8 cellular contexts compared by ENCODE assay signal in the genomic region with DNA sequence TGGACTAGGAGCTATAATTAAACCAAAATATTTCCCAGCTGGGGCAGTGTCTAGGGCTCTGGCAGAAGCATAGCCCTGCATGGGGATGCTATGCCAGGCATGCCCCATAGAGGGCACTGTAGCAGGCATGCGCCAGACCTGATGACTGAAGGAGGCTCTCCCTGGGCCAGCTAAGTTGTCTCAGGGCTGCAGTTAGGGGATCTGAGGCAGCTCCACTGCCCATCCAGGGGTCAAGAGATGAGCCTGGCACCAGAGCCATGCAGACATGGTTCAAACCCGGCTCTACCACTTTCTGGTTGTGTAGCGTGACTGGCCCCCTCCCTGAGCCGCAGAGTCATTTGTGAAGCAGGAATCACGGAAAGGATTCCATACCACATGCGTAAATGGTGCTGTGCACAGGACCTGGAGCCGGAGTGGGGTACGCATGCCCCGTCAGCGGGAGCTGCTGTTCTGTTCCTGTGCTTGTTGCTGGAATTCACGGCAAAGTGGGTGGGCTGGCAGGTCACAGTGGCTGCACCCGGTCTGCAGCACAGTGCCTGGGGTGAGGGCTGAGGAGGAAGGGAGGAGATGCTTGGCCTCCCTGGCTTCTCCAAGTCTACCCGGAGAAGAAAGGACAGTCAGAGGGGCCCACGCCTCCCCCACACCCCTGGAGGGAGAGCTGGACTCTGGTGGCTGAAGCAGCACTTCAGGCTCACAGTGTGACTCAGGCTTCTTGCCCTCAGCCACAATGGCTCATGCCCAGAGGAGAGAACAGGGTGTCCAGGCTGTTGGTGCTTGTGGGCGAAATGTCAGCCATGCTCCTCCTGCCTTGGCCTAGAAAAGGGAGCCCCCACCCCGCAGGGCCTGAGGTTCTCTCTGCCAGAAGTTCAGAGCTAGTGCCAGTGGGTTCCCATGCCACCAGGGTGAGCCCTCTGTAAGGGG. TPM values are rescaled to one million over a fixed set of nuclear protein-coding genes. Genes with fewer than 3 reads are reported as not detected.
DNase-seq lines count a peak whose midpoint lies in the region; ATAC-seq, FAIRE-seq and TF ChIP-seq lines count a peak whose summit lies in the region.

No MANE protein-coding gene starts in this region.

- no peaks in the 10 kb centered on the region for H3K27me3 ChIP-seq in DND-41 (ENCODE audit: insufficient read depth, low read length, poor library complexity)
- H3K27me3 ChIP-seq in HAP-1 (ENCODE audit: low read depth): no peaks in the 10 kb centered on the region
- no peaks in the 10 kb centered on the region for H3K27me3 ChIP-seq in foreskin keratinocyte
- no peaks in the 10 kb centered on the region for H3K27me3 ChIP-seq in pancreas
- H3K27me3 ChIP-seq in uterus: no peaks in the 10 kb centered on the region

- no peak overlapping the region for H3K27ac Mint-ChIP-seq in activated T-helper 2 cell treated with anti-CD3 and anti-CD28 coated beads, Interferon-gamma antibody, Interleukin-2, Interleukin-4, amounts not matched to agents 10 μg/mL and 5 μg/mL and 100 μg/mL, durations not matched to agents 14 hours and 24 hours and 36 hours

- H3K27me3 Mint-ChIP-seq in activated T-helper 2 cell treated with anti-CD3 and anti-CD28 coated beads, Interferon-gamma antibody, Interleukin-2, Interleukin-4, amounts not matched to agents 10 μg/mL and 5 μg/mL and 100 μg/mL, durations not matched to agents 14 hours and 24 hours and 36 hours (ENCODE audit: low read depth): no peaks in the 10 kb centered on the region

- no peaks in the 10 kb centered on the region for H3K79me2 ChIP-seq in DND-41 (ENCODE audit: insufficient read depth, low read length)

- peaks cover 3% of the 10 kb centered on the region for H3K36me3 Mint-ChIP-seq in activated T-helper 2 cell treated with anti-CD3 and anti-CD28 coated beads, Interferon-gamma antibody, Interleukin-2, Interleukin-4, amounts not matched to agents 10 μg/mL and 5 μg/mL and 100 μg/mL, durations not matched to agents 14 hours and 24 hours and 36 hours (ENCODE audit: low read depth)

- intact Hi-C loops in activated T-helper 2 cell treated with anti-CD3 and anti-CD28 coated beads, Interferon-gamma antibody, Interleukin-2, Interleukin-4, amounts not matched to agents 10 μg/mL and 5 μg/mL and 100 μg/mL, durations not matched to agents 14 hours and 24 hours and 36 hours (cut with micrococcal nuclease): no loop called here
- intact Hi-C loops in pancreas (cut with DNase I) (loop anchor here in 1 of 3 donors (10.0 kb wide), 1 partner anchor 153 kb away; no protein-coding TSS in a partner anchor), uterus (cut with DNase I; ENCODE audit: low total_unique reads) (no loop called here)

- H3K4me1 Mint-ChIP-seq in activated T-helper 2 cell treated with anti-CD3 and anti-CD28 coated beads, Interferon-gamma antibody, Interleukin-2, Interleukin-4, amounts not matched to agents 10 μg/mL and 5 μg/mL and 100 μg/mL, durations not matched to agents 14 hours and 24 hours and 36 hours (ENCODE audit: low read depth): no peaks in the 10 kb centered on the region

- H3K9me3 ChIP-seq in DND-41 (ENCODE audit: insufficient read depth, low read length, severe bottlenecking): no peaks in the 10 kb centered on the region
- no peaks in the 10 kb centered on the region for H3K9me3 ChIP-seq in HAP-1
- no peaks in the 10 kb centered on the region for H3K9me3 ChIP-seq in pancreas
- no peaks in the 10 kb centered on the region for H3K9me3 ChIP-seq in uterus

- peak; percentile 71 for DNase-seq in DND-41
- DNase-seq in HAP-1 (ENCODE audit: low spot score in 2 of 2): peak; percentile 35 to 82
- peak; percentile 87 for DNase-seq in OCI-M1 (lab: John Stamatoyannopoulos, UW)
- peak; percentile 47 for DNase-seq in activated T-helper 2 cell treated with anti-CD3 and anti-CD28 coated beads, Interferon-gamma antibody, Interleukin-2, Interleukin-4, amounts not matched to agents 10 μg/mL and 5 μg/mL and 100 μg/mL, durations not matched to agents 14 hours and 24 hours and 36 hours (ENCODE audit: low spot score)
- DNase-seq in foreskin keratinocyte: no peak
- peak in 5 of 6 donors; percentile 59 to 88 (median 81) for DNase-seq in pancreas
- DNase-seq in uterus: peak; percentile 69

- peak; percentile 91 for TF ChIP-seq CTCF in DND-41 (IDR thresholded peaks at IDR 0.05; ENCODE audit: borderline replicate concordance, extremely low read depth, low read length, poor library complexity, severe bottlenecking)
- TF ChIP-seq CTCF in foreskin keratinocyte (conservative IDR thresholded peaks at IDR 0.05): peak; percentile 80
- TF ChIP-seq CTCF in pancreas (IDR thresholded peaks at IDR 0.05): peak; percentile 75 to 95 (median 82)
- TF ChIP-seq CTCF in uterus (IDR thresholded peaks at IDR 0.05): peak; percentile 61 to 84 (median 70)

- H3K36me3 ChIP-seq in DND-41 (ENCODE audit: insufficient read depth, low read length): peaks cover 66% of the 10 kb centered on the region
- H3K36me3 ChIP-seq in HAP-1 (replicated peaks): peaks cover 12% of the 10 kb centered on the region
- peaks cover 0 to 21% (median 5%) of the 10 kb centered on the region in 3 donors for H3K36me3 ChIP-seq in pancreas
- H3K36me3 ChIP-seq in uterus: no peaks in the 10 kb centered on the region

- ATAC-seq in DND-41 (ENCODE audit: insufficient read depth, low read depth) (peak; percentile 95), foreskin keratinocyte (peak; percentile 89), pancreas (peak in 3 of 4 donors; percentile 34 to 43 (median 43)), GM21825 (IDR thresholded peaks at IDR 0.05; ENCODE audit: unreplicated experiment) (no peak)

- no peak overlapping the region for H3K27ac ChIP-seq in DND-41 (ENCODE audit: low read length)
- H3K27ac ChIP-seq in foreskin keratinocyte: no peak overlapping the region
- H3K27ac ChIP-seq in pancreas: no peak overlapping the region
- peak overlapping the region; percentile 50 to 52 for H3K27ac ChIP-seq in uterus

- in situ Hi-C loops in HAP-1 (cut with MboI; ENCODE audit: low sequenced_read_pairs): no loop called here

- TF ChIP-seq POLR2A in uterus (IDR thresholded peaks at IDR 0.05): no peak

- no peaks in the 10 kb centered on the region for H4K20me1 ChIP-seq in DND-41 (ENCODE audit: insufficient read depth, low read length)

- H3K9me3 Mint-ChIP-seq in activated T-helper 2 cell treated with anti-CD3 and anti-CD28 coated beads, Interferon-gamma antibody, Interleukin-2, Interleukin-4, amounts not matched to agents 10 μg/mL and 5 μg/mL and 100 μg/mL, durations not matched to agents 14 hours and 24 hours and 36 hours: no peaks in the 10 kb centered on the region

- no peak overlapping the region for H3K4me3 ChIP-seq in DND-41 (ENCODE audit: low read depth in 1 of 2, low read length in 2 of 2)
- no peak overlapping the region for H3K4me3 ChIP-seq in HAP-1
- no peak overlapping the region for H3K4me3 ChIP-seq in pancreas
- H3K4me3 ChIP-seq in uterus: no peak overlapping the region

- H3K4me2 ChIP-seq in DND-41 (ENCODE audit: insufficient read depth, low read length): no peak overlapping the region

- WGBS in pancreas, 2 donors: 86 to 89% methylated on average over 16 of the region's 16 CpGs

- H2AFZ ChIP-seq in DND-41 (ENCODE audit: low read depth, low read length): no peak overlapping the region

- H3K4me3 Mint-ChIP-seq in activated T-helper 2 cell treated with anti-CD3 and anti-CD28 coated beads, Interferon-gamma antibody, Interleukin-2, Interleukin-4, amounts not matched to agents 10 μg/mL and 5 μg/mL and 100 μg/mL, durations not matched to agents 14 hours and 24 hours and 36 hours (ENCODE audit: low read depth): no peak overlapping the region

- H3K4me1 ChIP-seq in DND-41 (ENCODE audit: insufficient read depth, low read length) (no peaks in the 10 kb centered on the region), HAP-1 (no peaks in the 10 kb centered on the region), foreskin keratinocyte (no peaks in the 10 kb centered on the region), pancreas (peaks cover 31 to 42% (median 37%) of the 10 kb centered on the region in 3 donors), uterus (peaks cover 10 to 11% of the 10 kb centered on the region in 2 donors)

- no peak overlapping the region for H3K9ac ChIP-seq in DND-41 (ENCODE audit: low read depth, low read length)

- FAIRE-seq in pancreas (lab: Jason Lieb, UNC): no peak

RNA-seq across cellular contexts. Expression of a gene that starts 43.1 kb away (rescaled TPM):
- not detected in 2 replicates for total RNA-seq in activated T-helper 2 cell treated with anti-CD3 and anti-CD28 coated beads, Interferon-gamma antibody, Interleukin-2, Interleukin-4, amounts not matched to agents 10 μg/mL and 5 μg/mL and 100 μg/mL, durations not matched to agents 14 hours and 24 hours and 36 hours
- total RNA-seq in foreskin keratinocyte (not detected in 2 replicates), pancreas (under 1 TPM in 4 of 6 donors, not detected in 2; 0.20 to 0.37 (median 0.28) TPM), uterus (1 to 10 TPM in 3 of 4 donors, under 1 TPM in 1; 0.77 to 3.2 (median 2.4) TPM)
- polyA plus RNA-seq in foreskin keratinocyte (not detected in 2 replicates), pancreas (under 1 TPM; 0.38 to 0.49 TPM)

Comparison
In these comparisons a context has a peak if more than half of its experiments do, and no peak if none do; other contexts are left out.
1. DNase-seq: peak in DND-41 (single experiment), HAP-1 (2 of 2), OCI-M1 (single experiment), activated T-helper 2 cell treated with anti-CD3 and anti-CD28 coated beads, Interferon-gamma antibody, Interleukin-2, Interleukin-4, amounts not matched to agents 10 μg/mL and 5 μg/mL and 100 μg/mL, durations not matched to agents 14 hours and 24 hours and 36 hours (single experiment), pancreas (5 of 6) and uterus (2 of 2); none in foreskin keratinocyte (0 of 2).
2. H3K27ac ChIP-seq: peak in uterus (2 of 2); none in DND-41 (single experiment), foreskin keratinocyte (single experiment) and pancreas (0 of 4).
3. Peak in every context shown above with its lines, with median percentiles within 50 percentile points of each other: CTCF ChIP-seq.